In genomic region chr1:232260861-232261260, GRCh38 we compare ENCODE assay signal across 13 cellular contexts.
"Had no signal": no experiment of that assay in that cellular context is flagged by ENCODE, and none has a peak within 500 bp of the region (broad histone marks: within the 10 kb centered on the region; RNA-seq: fewer than 3 reads in every experiment).

No MANE protein-coding gene starts in this region.

- ATAC-seq: heart left ventricle; left lung; natural killer cell treated with Interleukin-12 subunit alpha and Interleukin-12 subunit beta and Interleukin-15 and Interleukin-18, amount 100 ng/mL, for 72 hours; sciatic nerve; stimulated activated naive B cell treated with anti-CD40 and anti-IgM and Interleukin-4, amounts not matched to agents 10 μg/mL and 1 μg/mL and 100 μg/mL, for 72 hours had no signal

- H3K4me3 ChIP-seq: heart left ventricle, left lung, transverse colon had no signal

- H3K27me3 ChIP-seq: heart left ventricle, transverse colon had no signal

- H3K4me1 ChIP-seq: heart left ventricle, left lung had no signal

- H3K27ac ChIP-seq: heart left ventricle, left lung, transverse colon had no signal

- DNase-seq: activated CD4-positive, alpha-beta T cell treated with anti-CD3 and anti-CD28 coated beads, Interleukin-2, amount 50 U/mL, for 4 hours; activated CD4-positive, CD25-positive, alpha-beta regulatory T cell treated with anti-CD3 and anti-CD28 coated beads, Interleukin-2, amount 50 U/mL, for 72 hours; activated gamma-delta T cell; activated T-cell treated with anti-CD3 and anti-CD28 coated beads, Interleukin-2, amount 50 U/mL, for 24 hours; anterior cingulate cortex; heart left ventricle; left lung; occipital lobe; stimulated activated CD4-positive, alpha-beta T cell treated with anti-CD3 and anti-CD28 coated beads, Interleukin-2, amount 100 ng/mL, for 24 hours; stimulated activated naive B cell treated with anti-CD40 and anti-IgM and Interleukin-4, amounts not matched to agents 10 μg/mL and 1 μg/mL and 100 μg/mL, for 72 hours; transverse colon had no signal

- H3K36me3 ChIP-seq: heart left ventricle, left lung, transverse colon had no signal

- H3K9me3 ChIP-seq: heart left ventricle, left lung, transverse colon had no signal
